8 cellular contexts compared by ENCODE assay signal in genomic region chr6:129774697-129775447, GRCh38.
DNase-seq lines count a peak whose midpoint lies in the region; ATAC-seq, FAIRE-seq and TF ChIP-seq lines count a peak whose summit lies in the region.

No MANE protein-coding gene starts in this region.

- H3K4me1 Mint-ChIP-seq in nephron, result peaks cover 4% of the 10 kb centered on the region

- peak overlapping the region; percentile 29 to 50 (median 44) for H3K4me3 Mint-ChIP-seq in nephron

- H3K27ac ChIP-seq in thoracic aorta, result no peak overlapping the region

- peak; percentile 100 for TF ChIP-seq CTCF in fibroblast of mammary gland (conservative IDR thresholded peaks at IDR 0.05; ENCODE audit: control insufficient read depth, insufficient read depth, low read depth, low read length)
- TF ChIP-seq CTCF in nephron (IDR thresholded peaks at IDR 0.05; ENCODE audit: unreplicated experiment in 3 of 3), result peak; percentile 69 to 78 (median 75)
- peak; percentile 78 for TF ChIP-seq CTCF in thoracic aorta (IDR thresholded peaks at IDR 0.05)

- ATAC-seq in HG03354 (IDR thresholded peaks at IDR 0.05; ENCODE audit: poor library complexity, severe bottlenecking, unreplicated experiment) (peak; percentile 64), thoracic aorta (ENCODE audit: insufficient number of reproducible peaks, low FRiP score, low read depth) (no peak), GM18520 (IDR thresholded peaks at IDR 0.05; ENCODE audit: unreplicated experiment) (no peak)

- no peaks in the 10 kb centered on the region for H3K36me3 ChIP-seq in thoracic aorta

- H3K27ac Mint-ChIP-seq in nephron, result no peak overlapping the region

- FAIRE-seq in G401.6 (lab: Jason Lieb, UNC), result peak; percentile 15

- H3K27me3 ChIP-seq in thoracic aorta (replicated peaks; ENCODE audit: insufficient read depth), result no peaks in the 10 kb centered on the region

- H3K9me3 ChIP-seq in thoracic aorta, result no peaks in the 10 kb centered on the region

- no peaks in the 10 kb centered on the region for H3K4me1 ChIP-seq in thoracic aorta (ENCODE audit: control insufficient read depth in 1 of 2, low read depth in 2 of 2)

- DNase-seq in NCI-H774 (lab: John Stamatoyannopoulos, UW) (peak; percentile 74), activated T-cell treated with anti-CD3 and anti-CD28 coated beads for 1 hour (ENCODE audit: low read depth) (peak; percentile 16), fibroblast of mammary gland (ENCODE audit: low read depth) (peak; percentile 86), thoracic aorta (ENCODE audit: low spot score) (peak; percentile 15)

- H3K9me3 Mint-ChIP-seq in nephron, result peaks cover 29% of the 10 kb centered on the region

- no peak overlapping the region for H3K4me3 ChIP-seq in fibroblast of mammary gland (ENCODE audit: control insufficient read depth, low read depth, low read length)
- H3K4me3 ChIP-seq in thoracic aorta, result peak overlapping the region; percentile 27

- H3K27me3 Mint-ChIP-seq in nephron (ENCODE audit: low read depth), result peaks cover 4% of the 10 kb centered on the region

- peaks cover 9% of the 10 kb centered on the region for H3K36me3 Mint-ChIP-seq in nephron (ENCODE audit: low read depth)

Comparison
In these comparisons a context has a peak if more than half of its experiments do, and no peak if none do; other contexts are left out.
1. DNase-seq: peak in every context shown above with its lines; median percentile 86 in fibroblast of mammary gland; 74 in NCI-H774; 16 in activated T-cell treated with anti-CD3 and anti-CD28 coated beads for 1 hour; 15 in thoracic aorta.